In the genomic region with DNA sequence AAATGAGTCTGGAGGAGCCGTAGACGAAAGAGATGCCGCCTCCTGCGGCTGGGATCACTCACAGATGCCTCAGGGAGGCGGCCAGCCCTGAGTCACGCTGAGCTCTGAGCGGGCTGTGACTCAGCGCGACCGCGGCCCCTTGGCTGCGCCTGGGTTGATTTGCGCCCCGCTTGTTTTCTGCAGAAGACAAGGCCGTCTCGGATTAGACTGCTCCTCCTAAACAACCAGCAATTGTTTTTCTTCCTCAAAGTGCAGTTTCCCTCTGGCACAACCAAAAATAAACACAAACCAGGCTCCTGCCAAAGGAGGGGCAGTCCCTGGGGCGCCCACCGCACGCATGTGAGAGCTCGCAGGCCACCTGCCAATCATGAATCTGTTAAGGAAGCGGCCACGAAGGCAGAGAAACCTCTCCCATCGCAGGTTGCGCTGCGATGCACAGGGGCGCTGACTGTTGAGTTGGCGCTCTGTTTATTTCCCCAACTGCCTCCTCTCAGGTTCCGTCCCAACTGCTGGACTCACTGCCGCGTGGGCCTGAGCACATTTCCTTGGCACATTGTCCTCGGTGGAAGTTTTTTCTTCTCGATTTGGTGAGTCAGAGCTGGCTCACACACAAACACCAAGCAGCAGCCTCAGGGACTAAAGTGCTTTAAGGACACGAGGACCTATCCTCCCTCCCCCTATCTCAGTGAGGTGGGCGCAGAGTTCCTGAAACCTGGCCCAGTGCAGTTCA, we compare ENCODE assay signal across 8 cellular contexts.
DNase-seq lines count a peak whose midpoint lies in the region; ATAC-seq and TF ChIP-seq lines count a peak whose summit lies in the region.

No MANE protein-coding gene starts in this region.

- CTCF ChIA-PET in IMR-90 (lab: Yijun Ruan, JAX): no interaction called here

- peak overlapping the region; percentile 92 for H3K4ac ChIP-seq in IMR-90 (ENCODE audit: low read depth, low read length)

- in situ Hi-C loops in Caki2 (cut with HindIII; ENCODE audit: low pct_unique_long_range_greater_than_20kb, low sequenced_read_pairs) (no loop called here), IMR-90 (cut with MboI; ENCODE audit: low sequenced_read_pairs) (no loop called here)

- peak overlapping the region; percentile 95 for H2AFZ ChIP-seq in IMR-90 (replicated peaks; ENCODE audit: low read length, poor library complexity)

- dilution Hi-C loops in IMR-90 (cut with HindIII; ENCODE audit: low sequenced_read_pairs, unreplicated experiment): no loop called here

- H3K18ac ChIP-seq in IMR-90 (ENCODE audit: low read depth, low read length): peak overlapping the region; percentile 53

- TF ChIP-seq POLR2A in IMR-90 (IDR thresholded peaks at IDR 0.05; ENCODE audit: low read depth, low read length): peak; percentile 51; the same call in 1 of the 2 replicates
- TF ChIP-seq POLR2A in lower leg skin (IDR thresholded peaks at IDR 0.05): no peak

- H3K56ac ChIP-seq in IMR-90 (ENCODE audit: extremely low read depth, insufficient read depth, low read length): peak overlapping the region; percentile 81

- H4K91ac ChIP-seq in IMR-90 (ENCODE audit: insufficient read depth, low read depth, low read length): peak overlapping the region; percentile 97

- peak overlapping the region; percentile 97 for H2BK120ac ChIP-seq in IMR-90 (ENCODE audit: low read depth, low read length)

- intact Hi-C loops in IMR-90 (cut with micrococcal nuclease): loop anchor here (10.0 kb wide), 1 partner anchor 1087 kb away; no protein-coding TSS in a partner anchor
- intact Hi-C loops in lower leg skin (cut with DNase I; ENCODE audit: low total_unique reads): no loop called here

- no peaks in the 10 kb centered on the region for H3K36me3 ChIP-seq in IMR-90 (ENCODE audit: control insufficient read depth, insufficient read depth, low read length)

- peak overlapping the region; percentile 62 for H4K5ac ChIP-seq in IMR-90 (ENCODE audit: low read depth, low read length)

- peak overlapping the region; percentile 96 for H2BK20ac ChIP-seq in IMR-90 (ENCODE audit: low read depth, low read length)

- H2BK5ac ChIP-seq in IMR-90 (ENCODE audit: low read depth, low read length, poor library complexity, severe bottlenecking): peak overlapping the region; percentile 96

- H3K4me3 ChIP-seq in IMR-90 (ENCODE audit: insufficient read depth, low read depth, low read length) (peak overlapping the region; percentile 26; the same call in 1 of the 2 replicates), lower leg skin (ENCODE audit: low read depth, poor library complexity, severe bottlenecking) (no peak overlapping the region)

- H4K20me1 ChIP-seq in IMR-90 (ENCODE audit: insufficient read depth, low read length): no peaks in the 10 kb centered on the region; the same call in 1 of the 2 replicates

- peak overlapping the region; percentile 84 to 93 for H4K8ac ChIP-seq in IMR-90 (ENCODE audit: low read depth in 2 of 2, low read length in 2 of 2)

- H3K9me3 ChIP-seq in IMR-90 (ENCODE audit: control insufficient read depth, insufficient read depth, low read length): peaks cover 2% of the 10 kb centered on the region; the same call in 1 of the 2 replicates

- no peaks in the 10 kb centered on the region; a peak in 1 of 4 replicates for H3K79me1 ChIP-seq in IMR-90 (ENCODE audit: low read depth in 1 of 2, low read length in 2 of 2)

- H2AK9ac ChIP-seq in IMR-90 (replicated peaks; ENCODE audit: low read depth, low read length, poor library complexity): peak overlapping the region; percentile 97

- H2BK15ac ChIP-seq in IMR-90 (ENCODE audit: low read depth, low read length): peak overlapping the region; percentile 89; the same call in 2 of the 3 replicates

- no peaks in the 10 kb centered on the region for H3K27me3 ChIP-seq in IMR-90 (ENCODE audit: control insufficient read depth, insufficient read depth, low read length)

- TF ChIP-seq CTCF in IMR-90 (conservative IDR thresholded peaks at IDR 0.05; ENCODE audit: low read depth, low read length) (0 out of 2 replicates have a peak, but pooled peaks have one; percentile 6), lower leg skin (IDR thresholded peaks at IDR 0.05) (no peak)

- H3K23ac ChIP-seq in IMR-90 (ENCODE audit: low read depth, low read length): peak overlapping the region; percentile 76

- 0 out of 2 replicates have a peak, but pooled peaks cover 3% of the 10 kb centered on the region for H3K9me1 ChIP-seq in IMR-90 (ENCODE audit: insufficient read depth, low read length)

- WGBS in IMR-90 (ENCODE audit: extremely low coverage in 2 of 2, insufficient read length in 1 of 2), 2 experiments: 11% methylated on average over 13 of the region's 34 CpGs; no CpG with 5 or more reads in 1 of the 2 experiments
- 8 to 9% methylated on average over 34 of the region's 34 CpGs for WGBS in lower leg skin, 2 donors

- H3K4me1 ChIP-seq in IMR-90 (ENCODE audit: control insufficient read depth, insufficient read depth, low read length): peaks cover 15% of the 10 kb centered on the region

- peak overlapping the region; percentile 72 for H3K4me2 ChIP-seq in IMR-90 (ENCODE audit: low read depth, low read length)

- peak overlapping the region; percentile 44 for H3K9ac ChIP-seq in IMR-90 (ENCODE audit: low read depth, low read length)

- peak overlapping the region; percentile 89 for H3K27ac ChIP-seq in IMR-90 (ENCODE audit: insufficient read depth, low read length)
- peak overlapping the region; percentile 55 for H3K27ac ChIP-seq in cingulate gyrus (ENCODE audit: low read depth, low read length)

- no TSS peak for BruUV-seq in IMR-90 (replicated peaks; lab: Mats Ljungman, UMichigan)

- DNase-seq in Caki2 (ENCODE audit: low read depth) (peak; percentile 94), IMR-90 (peak; percentile 94), lower leg skin (ENCODE audit: low spot score in 2 of 2) (peak; percentile 64 to 94), NAMALWA (ENCODE audit: low spot score) (no peak)
- DNase-seq in activated CD4-positive, alpha-beta T cell treated with anti-CD3 and anti-CD28 coated beads for 48 hours: peak; percentile 90
- DNase-seq in stimulated activated CD4-positive, alpha-beta T cell treated with anti-CD3 and anti-CD28 coated beads, TNF-alpha, amount 100 ng/mL, for 4 hours (ENCODE audit: low read depth in 3 of 3): peak; percentile 34 to 58 (median 46)

- H3K14ac ChIP-seq in IMR-90 (replicated peaks; ENCODE audit: low read depth, low read length): peak overlapping the region; percentile 94

- H2AK5ac ChIP-seq in IMR-90 (ENCODE audit: low read depth, low read length): peak overlapping the region; percentile 90

- peak; percentile 88 for ATAC-seq in GM21619 (IDR thresholded peaks at IDR 0.05; ENCODE audit: unreplicated experiment)
- ATAC-seq in IMR-90 (ENCODE audit: low read depth): peak; percentile 93

- POLR2A ChIA-PET in IMR-90 (lab: Charles Lee; ENCODE audit: unreplicated experiment): interaction anchor here (0.7 kb wide), 1 partner anchor 61 kb away, joined by 3 read pairs; no protein-coding TSS in a partner anchor

- TF ChIP-seq RAD21 in IMR-90 (IDR thresholded peaks at IDR 0.05; ENCODE audit: low read length): peak; percentile 20; the same call in 1 of the 2 replicates

TF ChIP-seq in IMR-90, 13 proteins besides CTCF, POLR2A, EP300 and RAD21:
- TF ChIP-seq, protein P1, sequence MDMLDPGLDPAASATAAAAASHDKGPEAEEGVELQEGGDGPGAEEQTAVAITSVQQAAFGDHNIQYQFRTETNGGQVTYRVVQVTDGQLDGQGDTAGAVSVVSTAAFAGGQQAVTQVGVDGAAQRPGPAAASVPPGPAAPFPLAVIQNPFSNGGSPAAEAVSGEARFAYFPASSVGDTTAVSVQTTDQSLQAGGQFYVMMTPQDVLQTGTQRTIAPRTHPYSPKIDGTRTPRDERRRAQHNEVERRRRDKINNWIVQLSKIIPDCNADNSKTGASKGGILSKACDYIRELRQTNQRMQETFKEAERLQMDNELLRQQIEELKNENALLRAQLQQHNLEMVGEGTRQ (IDR thresholded peaks at IDR 0.05; ENCODE audit: low read depth, low read length): peak; percentile 10; the same call in 1 of the 2 replicates
- TF ChIP-seq NFE2L2 (IDR thresholded peaks at IDR 0.05; ENCODE audit: low read depth, low read length) (peak; percentile 88), RCOR1 (IDR thresholded peaks at IDR 0.05; ENCODE audit: insufficient replicate concordance, low read length) (peak; percentile 22), SMC3 (IDR thresholded peaks at IDR 0.05; ENCODE audit: low read depth, low read length) (peak; percentile 4; the same call in 1 of the 2 replicates), CEBPB (IDR thresholded peaks at IDR 0.05; ENCODE audit: low read depth, low read length) (no peak), BHLHE40 (IDR thresholded peaks at IDR 0.05; ENCODE audit: low read depth, low read length) (peak; percentile 25; the same call in 1 of the 2 replicates), MAFK (IDR thresholded peaks at IDR 0.05; ENCODE audit: low read depth, low read length) (no peak; the same call in 1 of the 2 replicates), FOS (IDR thresholded peaks at IDR 0.05; ENCODE audit: low read depth, low read length) (peak; percentile 99)
